Comparison of ENCODE assay signal across 28 cellular contexts in genomic region chr21:46084709-46085108, GRCh38. TPM values are rescaled to one million over a fixed set of nuclear protein-coding genes. Genes with fewer than 3 reads are reported as not detected.
A peak's percentile ranks its signal among the peaks of the same experiment; 100 is the strongest.
DNase-seq lines count a peak whose midpoint lies in the region; ATAC-seq and TF ChIP-seq lines count a peak whose summit lies in the region.
"Had no signal": no experiment of that assay in that cellular context is flagged by ENCODE, and none has a peak within 500 bp of the region (broad histone marks: within the 10 kb centered on the region; RNA-seq: fewer than 3 reads in every experiment).

No MANE protein-coding gene starts in this region.

- peaks cover 8% of the 10 kb centered on the region for H3K27me3 ChIP-seq in mammary epithelial cell (ENCODE audit: insufficient read depth, low read length)
- peaks cover 0 to 49% of the 10 kb centered on the region in 2 donors for H3K27me3 ChIP-seq in left lung
- peaks cover 12% of the 10 kb centered on the region for H3K27me3 ChIP-seq in suprapubic skin
- peaks cover 0 to 32% (median 14%) of the 10 kb centered on the region in 3 donors for H3K27me3 ChIP-seq in stomach
- H3K27me3 ChIP-seq: upper lobe of right lung had no signal

- POLR2A ChIA-PET in MCF 10A (lab: Yijun Ruan, JAX) = no interaction called here

- WGBS in mammary epithelial cell (ENCODE audit: low coverage, missing lambda C conversion rate) = 17% methylated on average over 4 of the region's 10 CpGs
- WGBS in suprapubic skin = 76% methylated on average over 5 of the region's 10 CpGs
- WGBS in stomach, 5 donors = 72 to 93% (median 87%) methylated on average over 4 to 10 of the region's 10 CpGs

- intact Hi-C loops in MCF 10A (cut with micrococcal nuclease) (no loop called here), mammary epithelial cell (cut with micrococcal nuclease) (no loop called here), left lung (cut with DNase I) (no loop called here), stomach (cut with DNase I; ENCODE audit: low total_unique reads) (no loop called here)

- H3K9ac ChIP-seq in mammary epithelial cell (ENCODE audit: insufficient read depth, low read length) = no peak overlapping the region

- H4K20me1 ChIP-seq in mammary epithelial cell (ENCODE audit: insufficient read depth, low read length) = no peaks in the 10 kb centered on the region

- TF ChIP-seq EP300 in suprapubic skin (IDR thresholded peaks at IDR 0.05) = no peak
- TF ChIP-seq EP300 in stomach (IDR thresholded peaks at IDR 0.05) = no peak

- no peaks in the 10 kb centered on the region for H3K36me3 ChIP-seq in mammary epithelial cell (ENCODE audit: insufficient read depth, low read length)
- H3K36me3 ChIP-seq in left lung = no peaks in the 10 kb centered on the region
- no peaks in the 10 kb centered on the region for H3K36me3 ChIP-seq in suprapubic skin
- H3K36me3 ChIP-seq in stomach = no peaks in the 10 kb centered on the region
- H3K36me3 ChIP-seq: upper lobe of right lung had no signal

- TF ChIP-seq CTCF in MCF 10A (IDR thresholded peaks at IDR 0.05; ENCODE audit: unreplicated experiment) (no peak), mammary epithelial cell (conservative IDR thresholded peaks at IDR 0.05 in 1 of 2, IDR thresholded peaks at IDR 0.05 in 1 of 2; ENCODE audit: extremely low read depth in 1 of 2, insufficient read depth in 1 of 2, low read depth in 1 of 2, low read length in 2 of 2) (no peak), left lung (IDR thresholded peaks at IDR 0.05) (no peak), suprapubic skin (IDR thresholded peaks at IDR 0.05) (no peak), stomach (IDR thresholded peaks at IDR 0.05) (no peak)

- no peak overlapping the region for H3K4me3 Mint-ChIP-seq in MCF 10A (ENCODE audit: unreplicated experiment)
- H3K4me3 Mint-ChIP-seq in activated CD8-positive, alpha-beta memory T cell treated with anti-CD3 and anti-CD28 coated beads, Interleukin-2, amount 10 ng/mL, durations not matched to agents 7 days and 5 days = no peak overlapping the region
- H3K4me3 Mint-ChIP-seq: activated CD4-positive, alpha-beta memory T cell treated with anti-CD3 and anti-CD28 coated beads for 36 hours; activated naive CD4-positive, alpha-beta T cell treated with anti-CD3 and anti-CD28 coated beads, Interleukin-2, amount 50 U/mL, for 24 hours; brain; IgD-negative memory B cell; naive thymus-derived CD4-positive, alpha-beta T cell; T-helper 17 cell had no signal

- H3K27ac Mint-ChIP-seq in MCF 10A (ENCODE audit: low read depth, unreplicated experiment) = no peak overlapping the region
- H3K27ac Mint-ChIP-seq in activated CD8-positive, alpha-beta memory T cell treated with anti-CD3 and anti-CD28 coated beads, Interleukin-2, amount 10 ng/mL, durations not matched to agents 7 days and 5 days = no peak overlapping the region
- H3K27ac Mint-ChIP-seq: activated CD4-positive, alpha-beta memory T cell treated with anti-CD3 and anti-CD28 coated beads for 36 hours; activated T-helper 2 cell treated with anti-CD3 and anti-CD28 coated beads, Interferon-gamma antibody, Interleukin-2, Interleukin-4, amounts not matched to agents 10 μg/mL and 5 μg/mL and 100 μg/mL, durations not matched to agents 14 hours and 24 hours and 36 hours; brain; IgD-negative memory B cell; naive thymus-derived CD4-positive, alpha-beta T cell; T-helper 17 cell had no signal

- H3K4me1 ChIP-seq in mammary epithelial cell (ENCODE audit: insufficient read depth, low read length) = no peaks in the 10 kb centered on the region
- no peaks in the 10 kb centered on the region for H3K4me1 ChIP-seq in left lung
- H3K4me1 ChIP-seq in suprapubic skin = peaks cover 51% of the 10 kb centered on the region
- H3K4me1 ChIP-seq in stomach = peaks cover 0 to 22% (median 13%) of the 10 kb centered on the region in 4 donors
- H3K4me1 ChIP-seq: upper lobe of right lung had no signal

- H3K36me3 Mint-ChIP-seq in MCF 10A (ENCODE audit: insufficient read depth, unreplicated experiment) = no peaks in the 10 kb centered on the region
- H3K36me3 Mint-ChIP-seq in activated CD8-positive, alpha-beta memory T cell treated with anti-CD3 and anti-CD28 coated beads, Interleukin-2, amount 10 ng/mL, durations not matched to agents 7 days and 5 days = no peaks in the 10 kb centered on the region
- H3K36me3 Mint-ChIP-seq: activated naive CD4-positive, alpha-beta T cell treated with anti-CD3 and anti-CD28 coated beads, Interleukin-2, amount 50 U/mL, for 24 hours; brain; IgD-negative memory B cell had no signal

- DNase-seq in MCF 10A (ENCODE audit: unreplicated experiment) = peak; percentile 37
- DNase-seq in mammary epithelial cell = no peak
- peak; percentile 31 for DNase-seq in activated CD8-positive, alpha-beta memory T cell treated with anti-CD3 and anti-CD28 coated beads, Interleukin-2, amount 10 ng/mL, durations not matched to agents 7 days and 5 days
- DNase-seq in left lung = peak; percentile 22 to 66
- peak in 1 of 2 donors; percentile 79 for DNase-seq in suprapubic skin (ENCODE audit: low spot score in 2 of 2)
- no peak for DNase-seq in stimulated activated CD8-positive, alpha-beta memory T cell treated with anti-CD3 and anti-CD28 coated beads, Interleukin-4, amount 100 ng/mL, for 48 hours
- no peak for DNase-seq in stomach
- no peak for DNase-seq in NCI-H1105 (lab: John Stamatoyannopoulos, UW)
- DNase-seq: activated CD4-positive, alpha-beta memory T cell treated with anti-CD3 and anti-CD28 coated beads for 36 hours; amniotic stem cell; cerebellar nuclear complex; DMS79 treated with DMSO at 0.1 percent for 48 hours; GDM1; hippocampal formation; naive thymus-derived CD4-positive, alpha-beta T cell; NCI-H1048; NCI-H1694; NCI-H510A; stimulated activated naive CD4-positive, alpha-beta T cell; T-helper 17 cell; upper lobe of right lung had no signal

- in situ Hi-C loops in mammary epithelial cell (cut with MboI; ENCODE audit: low sequenced_read_pairs in 2 of 2) = no loop called here

- H3K79me2 ChIP-seq in mammary epithelial cell (ENCODE audit: insufficient read depth, low read length) = no peaks in the 10 kb centered on the region

- no peak for ATAC-seq in activated CD8-positive, alpha-beta memory T cell treated with anti-CD3 and anti-CD28 coated beads, Interleukin-2, amount 10 ng/mL, durations not matched to agents 7 days and 5 days
- no peak for ATAC-seq in left lung
- ATAC-seq: activated CD4-positive, CD25-positive, alpha-beta regulatory T cell treated with anti-CD3 and anti-CD28 coated beads, Interleukin-2, amount 50 U/mL, for 24 hours; naive thymus-derived CD4-positive, alpha-beta T cell; SK-N-SH treated with all-trans-retinoic acid at 6 μM for 48 hours; T-helper 17 cell; upper lobe of right lung had no signal

- no peak for TF ChIP-seq POLR2A in suprapubic skin (IDR thresholded peaks at IDR 0.05)
- TF ChIP-seq POLR2A in stomach (IDR thresholded peaks at IDR 0.05) = no peak

- dilution Hi-C loops in mammary epithelial cell (cut with HindIII; ENCODE audit: low sequenced_read_pairs) = no loop called here

- peaks cover 19% of the 10 kb centered on the region for H3K9me3 Mint-ChIP-seq in MCF 10A (ENCODE audit: unreplicated experiment)
- H3K9me3 Mint-ChIP-seq in activated CD8-positive, alpha-beta memory T cell treated with anti-CD3 and anti-CD28 coated beads, Interleukin-2, amount 10 ng/mL, durations not matched to agents 7 days and 5 days (ENCODE audit: low read depth) = peaks cover 6% of the 10 kb centered on the region

- H3K27ac ChIP-seq in mammary epithelial cell (ENCODE audit: insufficient read depth, low read depth, low read length) = no peak overlapping the region
- H3K27ac ChIP-seq in left lung = no peak overlapping the region
- H3K27ac ChIP-seq in suprapubic skin = peak overlapping the region; percentile 84
- no peak overlapping the region for H3K27ac ChIP-seq in stomach
- H3K27ac ChIP-seq: upper lobe of right lung had no signal

- H3K4me2 ChIP-seq in mammary epithelial cell (ENCODE audit: insufficient read depth, low read depth, low read length) = no peak overlapping the region

- H2AFZ ChIP-seq in mammary epithelial cell (ENCODE audit: low read depth, low read length) = no peak overlapping the region

- BruUV-seq in MCF 10A (replicated peaks; lab: Mats Ljungman, UMichigan) = no TSS peak
- no TSS peak for BruUV-seq in mammary epithelial cell (replicated peaks; lab: Mats Ljungman, UMichigan)

- no peaks in the 10 kb centered on the region for H3K27me3 Mint-ChIP-seq in MCF 10A (ENCODE audit: insufficient read depth, unreplicated experiment)
- peaks cover 5% of the 10 kb centered on the region for H3K27me3 Mint-ChIP-seq in activated CD8-positive, alpha-beta memory T cell treated with anti-CD3 and anti-CD28 coated beads, Interleukin-2, amount 10 ng/mL, durations not matched to agents 7 days and 5 days
- H3K27me3 Mint-ChIP-seq: activated CD4-positive, alpha-beta memory T cell treated with anti-CD3 and anti-CD28 coated beads for 36 hours; activated naive CD4-positive, alpha-beta T cell treated with anti-CD3 and anti-CD28 coated beads, Interleukin-2, amount 50 U/mL, for 24 hours; naive thymus-derived CD4-positive, alpha-beta T cell; T-helper 17 cell had no signal

- CTCF ChIA-PET in MCF 10A (lab: Yijun Ruan, JAX) = no interaction called here
- CTCF ChIA-PET in mammary epithelial cell (lab: Charles Lee; ENCODE audit: low non-redundant PET) = no interaction called here
- CTCF ChIA-PET in activated CD8-positive, alpha-beta memory T cell treated with anti-CD3 and anti-CD28 coated beads, Interleukin-2, amount 10 ng/mL, durations not matched to agents 7 days and 5 days (lab: Charles Lee) = no interaction called here

- H3K9me3 ChIP-seq in mammary epithelial cell (replicated peaks; ENCODE audit: insufficient read depth, low read length) = no peaks in the 10 kb centered on the region
- H3K9me3 ChIP-seq in left lung = peaks cover 0 to 13% of the 10 kb centered on the region in 2 donors
- no peaks in the 10 kb centered on the region for H3K9me3 ChIP-seq in suprapubic skin
- H3K9me3 ChIP-seq in stomach = peaks cover 0 to 13% (median 6%) of the 10 kb centered on the region in 4 donors
- H3K9me3 ChIP-seq: upper lobe of right lung had no signal

- no peaks in the 10 kb centered on the region for H3K4me1 Mint-ChIP-seq in MCF 10A (ENCODE audit: insufficient read depth, unreplicated experiment)
- no peaks in the 10 kb centered on the region for H3K4me1 Mint-ChIP-seq in activated CD8-positive, alpha-beta memory T cell treated with anti-CD3 and anti-CD28 coated beads, Interleukin-2, amount 10 ng/mL, durations not matched to agents 7 days and 5 days
- H3K4me1 Mint-ChIP-seq: activated naive CD4-positive, alpha-beta T cell treated with anti-CD3 and anti-CD28 coated beads, Interleukin-2, amount 50 U/mL, for 24 hours; IgD-negative memory B cell; naive thymus-derived CD4-positive, alpha-beta T cell; T-helper 17 cell had no signal

- H3K4me3 ChIP-seq in mammary epithelial cell (replicated peaks in 1 of 3; ENCODE audit: insufficient read depth in 1 of 3, low read depth in 2 of 3, low read length in 3 of 3) (no peak overlapping the region), left lung (no peak overlapping the region), suprapubic skin (no peak overlapping the region), stomach (no peak overlapping the region)
- H3K4me3 ChIP-seq: skin epidermis, upper lobe of right lung had no signal

RNA-seq across cellular contexts. Expression of gene COL6A2, which starts 13.2 kb away (rescaled TPM):
- total RNA-seq in MCF 10A (2022) (0.61 and 1.9 TPM in 2 replicates), mammary epithelial cell (10 to 100 TPM in 1 of 2 donors, under 1 TPM in 1; 0.87 to 47.0 TPM), left lung (100 to 1,000 TPM; 405 to 474 TPM), suprapubic skin (100 to 1,000 TPM in 3 of 4 donors, 10 to 100 TPM in 1; 88.9 to 150 (median 126) TPM), stomach (1,000 to 10,000 TPM in 1 of 5 donors, 100 to 1,000 TPM in 4; 351 to 3,737 (median 491) TPM)
- polyA plus RNA-seq in mammary epithelial cell (0.74 TPM), stomach (100 to 1,000 TPM in 2 of 3 donors, 10 to 100 TPM in 1; 79.3 to 246 (median 113) TPM)
- not detected for polyA minus RNA-seq in mammary epithelial cell
- total RNA-seq in activated CD8-positive, alpha-beta memory T cell treated with anti-CD3 and anti-CD28 coated beads, Interleukin-2, amount 10 ng/mL, durations not matched to agents 7 days and 5 days = 10 to 100 TPM in 1 of 2 experiments, 1 to 10 TPM in 1; 5.0 to 17.9 TPM

Comparison
In these comparisons a context has a peak if more than half of its experiments do, and no peak if none do; other contexts are left out.
1. DNase-seq: peak in MCF 10A (single experiment), activated CD8-positive, alpha-beta memory T cell treated with anti-CD3 and anti-CD28 coated beads, Interleukin-2, amount 10 ng/mL, durations not matched to agents 7 days and 5 days (single experiment) and left lung (2 of 2); none in mammary epithelial cell (single experiment), stimulated activated CD8-positive, alpha-beta memory T cell treated with anti-CD3 and anti-CD28 coated beads, Interleukin-4, amount 100 ng/mL, for 48 hours (single experiment), stomach (single experiment) and NCI-H1105 (single experiment).